In genomic region chr6:100378576-100378975, GRCh38 we compare ENCODE assay signal across 27 cellular contexts.
DNase-seq lines count a peak whose midpoint lies in the region; ATAC-seq lines count a peak whose summit lies in the region.
"Had no signal": no experiment of that assay in that cellular context is flagged by ENCODE, and none has a peak within 500 bp of the region (broad histone marks: within the 10 kb centered on the region; RNA-seq: fewer than 3 reads in every experiment).

No MANE protein-coding gene starts in this region.

- H3K4me1 Mint-ChIP-seq in CD8-positive, alpha-beta memory T cell, result no peaks in the 10 kb centered on the region

- no peaks in the 10 kb centered on the region for H3K9me3 Mint-ChIP-seq in CD8-positive, alpha-beta memory T cell
- H3K9me3 Mint-ChIP-seq: CD8-positive, alpha-beta T cell; GM23338; H9; HFFc6 had no signal

- H3K4me3 Mint-ChIP-seq in CD8-positive, alpha-beta memory T cell, result no peak overlapping the region
- H3K4me3 Mint-ChIP-seq: CD8-positive, alpha-beta T cell; GM23338; H9; HFFc6; T-helper 17 cell had no signal

- no peak overlapping the region for H3K27ac ChIP-seq in CD8-positive, alpha-beta memory T cell (ENCODE audit: low read depth, low read length)
- H3K27ac ChIP-seq: A549, C4-2B, HL-60, PC-9, SJCRH30 had no signal

- DNase-seq in EH (ENCODE audit: low read depth) (peak; percentile 53), NCI-H524 (lab: John Stamatoyannopoulos, UW) (peak; percentile 56 to 90), amniotic epithelial cell (ENCODE audit: low read depth) (peak; percentile 40), left lobe of liver (ENCODE audit: low spot score) (no peak), NCI-H1092 treated with DMSO at 0.1 percent for 48 hours (lab: John Stamatoyannopoulos, UW) (no peak), glomerular visceral epithelial cell (ENCODE audit: extremely low spot score) (no peak), NCI-H446 (lab: John Stamatoyannopoulos, UW) (no peak)
- DNase-seq in CD8-positive, alpha-beta memory T cell, result no peak
- DNase-seq: Calu3; CD8-positive, alpha-beta T cell; DMS53; H9; HFFc6; MV-4-11; NCI-H1105 treated with DMSO at 0.1 percent for 48 hours; NCI-H146; NCI-H1930; NCI-H446 treated with DMSO at 0.1 percent for 48 hours; PC-9; SJCRH30; T-helper 17 cell had no signal

- CTCF ChIA-PET in CD8-positive, alpha-beta memory T cell (lab: Charles Lee), result no interaction called here

- H3K36me3 Mint-ChIP-seq in CD8-positive, alpha-beta memory T cell, result no peaks in the 10 kb centered on the region
- H3K36me3 Mint-ChIP-seq: CD8-positive, alpha-beta T cell had no signal

- POLR2A ChIA-PET in CD8-positive, alpha-beta memory T cell (lab: Charles Lee), result no interaction called here

- H3K36me3 ChIP-seq in CD8-positive, alpha-beta memory T cell (ENCODE audit: insufficient read depth, low read length), result no peaks in the 10 kb centered on the region
- H3K36me3 ChIP-seq: SJCRH30 had no signal

- no peak overlapping the region for H3K4me3 ChIP-seq in CD8-positive, alpha-beta memory T cell (ENCODE audit: low read length)
- H3K4me3 ChIP-seq: A549, GM23338, PC-9, SJCRH30 had no signal

- no peaks in the 10 kb centered on the region for H3K27me3 ChIP-seq in CD8-positive, alpha-beta memory T cell (ENCODE audit: insufficient read depth, low read length, poor library complexity, severe bottlenecking)
- H3K27me3 ChIP-seq: SJCRH30 had no signal

- ATAC-seq in left lobe of liver, result peak; percentile 34
- ATAC-seq: A549; CD8-positive, alpha-beta T cell; GM23338; Right ventricle myocardium inferior; SK-N-SH treated with all-trans-retinoic acid at 6 μM for 48 hours; T-helper 17 cell had no signal

- no peaks in the 10 kb centered on the region for H3K4me1 ChIP-seq in CD8-positive, alpha-beta memory T cell (ENCODE audit: insufficient read depth, low read length)
- H3K4me1 ChIP-seq: A549 had no signal

- peaks cover 0 to 5% of the 10 kb centered on the region in 2 donors for H3K27me3 Mint-ChIP-seq in CD8-positive, alpha-beta memory T cell

- H3K27ac Mint-ChIP-seq in CD8-positive, alpha-beta memory T cell, result no peak overlapping the region
- H3K27ac Mint-ChIP-seq: CD8-positive, alpha-beta T cell; GM23338; H9; HFFc6; T-helper 17 cell had no signal

- no peaks in the 10 kb centered on the region for H3K9me3 ChIP-seq in CD8-positive, alpha-beta memory T cell (ENCODE audit: low read length)
- H3K9me3 ChIP-seq: A549, SJCRH30 had no signal

Comparison
In these comparisons a context has a peak if more than half of its experiments do, and no peak if none do; other contexts are left out.
1. DNase-seq: peak in EH (single experiment), NCI-H524 (2 of 2) and amniotic epithelial cell (single experiment); none in left lobe of liver (single experiment), NCI-H1092 treated with DMSO at 0.1 percent for 48 hours (single experiment), glomerular visceral epithelial cell (single experiment), NCI-H446 (0 of 2) and CD8-positive, alpha-beta memory T cell (0 of 5).